Comparison of ENCODE assay signal across 37 cellular contexts in genomic region chr3:178496911-178497310, GRCh38. TPM values are rescaled to one million over a fixed set of nuclear protein-coding genes. Genes with fewer than 3 reads are reported as not detected.
"Had no signal": no experiment of that assay in that cellular context is flagged by ENCODE, and none has a peak within 500 bp of the region (broad histone marks: within the 10 kb centered on the region; RNA-seq: fewer than 3 reads in every experiment).

No MANE protein-coding gene starts in this region.

- H3K4me3 ChIP-seq: MG63 had no signal

- DNase-seq: Kasumi-1, KG1, MG63, MM.1S, MV-4-11, NCI-H1048, NCI-H1092, NCI-H1092 treated with DMSO at 0.1 percent for 48 hours, NCI-H1105, NCI-H1105 treated with DMSO at 0.1 percent for 48 hours, NCI-H1417, NCI-H1417 treated with DMSO at 0.1 percent for 48 hours, NCI-H1436, NCI-H1436 treated with DMSO at 0.1 percent for 48 hours, NCI-H146, NCI-H1694, NCI-H1694 treated with DMSO at 0.1 percent for 48 hours, NCI-H187, NCI-H187 treated with DMSO at 0.1 percent for 48 hours, NCI-H1930, NCI-H2029, NCI-H2029 treated with DMSO at 0.1 percent for 48 hours, NCI-H2081, NCI-H2081 treated with DMSO at 0.1 percent for 48 hours, NCI-H2107, NCI-H2171, NCI-H2171 treated with DMSO at 0.1 percent for 48 hours, NCI-H2227 treated with DMSO at 0.1 percent for 48 hours, NCI-H226, NCI-H345, NCI-H446, NCI-H446 treated with DMSO at 0.1 percent for 48 hours, NCI-H510A, NCI-H510A treated with DMSO at 0.1 percent for 48 hours had no signal

- H3K4me2 ChIP-seq: KMS-11 had no signal

- H3K9ac ChIP-seq: KMS-11 had no signal

- H3K27ac ChIP-seq: KMS-11 had no signal

- H3K27me3 ChIP-seq: MG63 had no signal

- H3K36me3 ChIP-seq: MG63 had no signal

RNA-seq across cellular contexts. Expression of gene KCNMB2, which starts 39.3 kb away (rescaled TPM):
- total RNA-seq: LHCN-M2, MCF 10A had no signal
